12 cellular contexts compared by ENCODE assay signal in genomic region chr2:160293401-160293911, GRCh38.
DNase-seq lines count a peak whose midpoint lies in the region; ATAC-seq and TF ChIP-seq lines count a peak whose summit lies in the region.
"Had no signal": no experiment of that assay in that cellular context is flagged by ENCODE, and none has a peak within 500 bp of the region (broad histone marks: within the 10 kb centered on the region; RNA-seq: fewer than 3 reads in every experiment).

No MANE protein-coding gene starts in this region.

- DNase-seq in AG20443 (ENCODE audit: low spot score) (peak; percentile 77), RWPE2 (ENCODE audit: low spot score) (peak; percentile 66), fibroblast of pulmonary artery (ENCODE audit: low read depth) (peak; percentile 94), CD1c-positive myeloid dendritic cell (ENCODE audit: extremely low spot score) (no peak)
- DNase-seq in stimulated activated CD4-positive, alpha-beta T cell treated with anti-CD3 and anti-CD28 coated beads, Interleukin-4, amount 100 ng/mL, for 24 hours, result no peak
- DNase-seq: NCI-H345, tibial artery, WERI-Rb-1 had no signal

- H3K4me3 ChIP-seq in RWPE2 (ENCODE audit: severe bottlenecking), result no peak overlapping the region
- H3K4me3 ChIP-seq in fibroblast of pulmonary artery (replicated peaks; ENCODE audit: low read depth, low read length), result no peak overlapping the region
- no peak overlapping the region for H3K4me3 ChIP-seq in neutrophil (ENCODE audit: low read depth in 1 of 2, low read length in 1 of 2)
- H3K4me3 ChIP-seq: coronary artery, tibial artery had no signal

- H3K27ac ChIP-seq in RWPE2 (ENCODE audit: poor library complexity, severe bottlenecking) (peak overlapping the region; percentile 84), neutrophil (peak overlapping the region; percentile 66)
- H3K27ac ChIP-seq: WERI-Rb-1 had no signal

- H3K9me3 ChIP-seq in RWPE2 (ENCODE audit: severe bottlenecking) (no peaks in the 10 kb centered on the region), neutrophil (no peaks in the 10 kb centered on the region)
- H3K9me3 ChIP-seq: tibial artery had no signal

- H3K4me1 ChIP-seq in RWPE2 (ENCODE audit: insufficient read depth, poor library complexity, severe bottlenecking) (peaks cover 28% of the 10 kb centered on the region), neutrophil (ENCODE audit: control insufficient read depth in 1 of 2, insufficient read depth in 1 of 2, low read depth in 1 of 2, low read length in 1 of 2) (peaks cover 9 to 25% of the 10 kb centered on the region in 2 experiments)

- TF ChIP-seq CTCF in RWPE2 (IDR thresholded peaks at IDR 0.05; ENCODE audit: poor library complexity, severe bottlenecking), result no peak
- no peak for TF ChIP-seq CTCF in fibroblast of pulmonary artery (IDR thresholded peaks at IDR 0.05; ENCODE audit: low read length, missing control alignments)
- no peak for TF ChIP-seq CTCF in neutrophil (IDR thresholded peaks at IDR 0.05)

- ATAC-seq in RWPE2 (ENCODE audit: low read depth) (peak; percentile 92), GM18909 (IDR thresholded peaks at IDR 0.05; ENCODE audit: poor library complexity, unreplicated experiment) (no peak), HG03520 (IDR thresholded peaks at IDR 0.05; ENCODE audit: unreplicated experiment) (no peak)

- H3K27me3 ChIP-seq in RWPE2 (ENCODE audit: insufficient read depth, poor library complexity, severe bottlenecking) (no peaks in the 10 kb centered on the region), neutrophil (no peaks in the 10 kb centered on the region)
- H3K27me3 ChIP-seq: tibial artery had no signal

- H3K36me3 ChIP-seq in RWPE2 (ENCODE audit: low read depth) (peaks cover 50% of the 10 kb centered on the region), neutrophil (peaks cover 70% of the 10 kb centered on the region)
- H3K36me3 ChIP-seq: WERI-Rb-1 had no signal

Comparison
In these comparisons a context has a peak if more than half of its experiments do, and no peak if none do; other contexts are left out.
1. DNase-seq: peak in AG20443 (single experiment), RWPE2 (single experiment) and fibroblast of pulmonary artery (single experiment); none in CD1c-positive myeloid dendritic cell (single experiment) and stimulated activated CD4-positive, alpha-beta T cell treated with anti-CD3 and anti-CD28 coated beads, Interleukin-4, amount 100 ng/mL, for 24 hours (single experiment).